In genomic region chr4:168109527-168109926, GRCh38 we compare ENCODE assay signal across 9 cellular contexts. TPM values are rescaled to one million over a fixed set of nuclear protein-coding genes. Genes with fewer than 3 reads are reported as not detected.
"Had no signal": no experiment of that assay in that cellular context is flagged by ENCODE, and none has a peak within 500 bp of the region (broad histone marks: within the 10 kb centered on the region; RNA-seq: fewer than 3 reads in every experiment).

No MANE protein-coding gene starts in this region.

- DNase-seq: GM23248, GOT3, H9, HCEC 1CT, Kasumi-1, KG1 had no signal

- H2AFZ ChIP-seq: GM23248 had no signal

- H3K9ac ChIP-seq: GM23248 had no signal

- H3K36me3 Mint-ChIP-seq: IgD-negative memory B cell had no signal

- H3K27ac ChIP-seq: GM23248, HL-60 had no signal

- H3K4me1 Mint-ChIP-seq: H9, IgD-negative memory B cell had no signal

- H3K27me3 Mint-ChIP-seq: IgD-negative memory B cell had no signal

- FAIRE-seq: H54 had no signal

- H3K27ac Mint-ChIP-seq: H9, IgD-negative memory B cell had no signal

- H3K4me3 Mint-ChIP-seq: H9, IgD-negative memory B cell had no signal

- H3K4me3 ChIP-seq: GM23248 had no signal

RNA-seq across cellular contexts. Expression of gene ANXA10, which starts 17.2 kb away (rescaled TPM):
- total RNA-seq: H9 had no signal
- polyA plus RNA-seq: IgD-negative memory B cell had no signal
